12 cellular contexts compared by ENCODE assay signal in the genomic region with DNA sequence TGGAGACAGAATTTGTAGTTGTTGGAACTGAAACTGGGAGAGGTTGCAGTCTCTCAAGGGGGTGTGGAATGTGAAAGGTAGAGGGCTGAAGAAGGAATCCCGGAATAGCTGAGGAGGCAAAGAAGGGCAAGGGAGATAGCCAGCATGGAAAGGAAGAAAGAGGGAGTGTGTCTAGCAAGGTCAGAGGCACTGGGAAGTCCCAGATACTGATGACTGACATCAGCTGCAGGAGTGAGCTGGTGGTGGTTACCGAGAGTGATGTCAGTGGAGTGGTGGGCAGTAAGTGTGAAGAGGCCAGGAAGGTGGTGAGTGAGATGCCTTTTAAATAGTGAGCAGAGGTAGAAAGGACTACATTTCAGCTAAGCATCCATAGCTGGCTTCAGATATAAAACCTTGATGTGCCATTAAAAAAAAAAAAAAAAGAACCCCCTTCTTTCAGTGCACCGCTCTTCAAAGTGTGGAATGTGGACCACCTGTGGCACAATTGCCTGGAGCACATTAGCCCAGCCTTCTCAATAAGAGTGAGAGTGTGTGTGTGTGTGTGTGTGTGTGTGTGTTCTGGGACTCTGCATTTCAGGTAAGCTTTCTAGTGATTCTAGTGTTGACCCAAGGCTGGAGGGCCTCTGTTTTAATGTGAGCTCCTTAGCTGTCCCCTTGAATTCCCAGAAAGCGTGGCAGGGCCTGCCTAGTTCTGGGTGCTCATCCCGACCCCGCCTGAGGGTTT. TPM values are rescaled to one million over a fixed set of nuclear protein-coding genes. Genes with fewer than 3 reads are reported as not detected.
A peak's percentile ranks its signal among the peaks of the same experiment; 100 is the strongest.
DNase-seq lines count a peak whose midpoint lies in the region; ATAC-seq lines count a peak whose summit lies in the region.
"Had no signal": no experiment of that assay in that cellular context is flagged by ENCODE, and none has a peak within 500 bp of the region (broad histone marks: within the 10 kb centered on the region; RNA-seq: fewer than 3 reads in every experiment).

No MANE protein-coding gene starts in this region.

- no peaks in the 10 kb centered on the region for H3K4me1 ChIP-seq in CD4-positive, alpha-beta memory T cell (ENCODE audit: insufficient read depth, low read length)
- H3K4me1 ChIP-seq: Peyer's patch, right atrium auricular region had no signal

- H3K4me3 ChIP-seq in CD4-positive, alpha-beta memory T cell (ENCODE audit: low read length in 2 of 2) = no peak overlapping the region
- H3K4me3 ChIP-seq: BLaER1, Peyer's patch, right atrium auricular region had no signal

- H3K9me3 ChIP-seq in CD4-positive, alpha-beta memory T cell (ENCODE audit: control insufficient read depth in 1 of 2, low read length in 2 of 2) = no peaks in the 10 kb centered on the region
- H3K9me3 ChIP-seq: BLaER1, Peyer's patch, right atrium auricular region had no signal

- ATAC-seq in GM19351 (IDR thresholded peaks at IDR 0.05; ENCODE audit: unreplicated experiment) (peak; percentile 51), left cardiac atrium (no peak)

- H3K27ac Mint-ChIP-seq in CD4-positive, alpha-beta memory T cell = peak overlapping the region in 5 of 7 donors; percentile 21 to 87 (median 65)
- H3K27ac Mint-ChIP-seq in T-helper 2 cell treated with Interferon-gamma antibody and Interleukin-4, amounts not matched to agents 5 μg/mL and 100 μg/mL, for 36 hours = peak overlapping the region; percentile 63

- H3K36me3 Mint-ChIP-seq in CD4-positive, alpha-beta memory T cell = peaks cover 35 to 49% of the 10 kb centered on the region in 2 donors
- peaks cover 41% of the 10 kb centered on the region for H3K36me3 Mint-ChIP-seq in T-helper 2 cell treated with Interferon-gamma antibody and Interleukin-4, amounts not matched to agents 5 μg/mL and 100 μg/mL, for 36 hours (ENCODE audit: low read depth)

- CTCF ChIA-PET in CD4-positive, alpha-beta memory T cell (lab: Charles Lee; ENCODE audit: partially characterized antibody) = interaction anchor here (0.7 to 18.1 kb wide), 3 partner anchors 9 to 59 kb away, joined by 3 to 575 read pairs (median 31); partner anchors contain the start of genes PRMT7, SLC7A6 and SLC7A6OS

- no peaks in the 10 kb centered on the region for H3K27me3 Mint-ChIP-seq in CD4-positive, alpha-beta memory T cell
- no peaks in the 10 kb centered on the region for H3K27me3 Mint-ChIP-seq in T-helper 2 cell treated with Interferon-gamma antibody and Interleukin-4, amounts not matched to agents 5 μg/mL and 100 μg/mL, for 36 hours (ENCODE audit: low read depth)

- H3K27ac ChIP-seq in CD4-positive, alpha-beta memory T cell (ENCODE audit: low read depth, low read length) = no peak overlapping the region
- H3K27ac ChIP-seq: BLaER1, Peyer's patch, right atrium auricular region had no signal

- no peaks in the 10 kb centered on the region for H3K9me3 Mint-ChIP-seq in CD4-positive, alpha-beta memory T cell
- H3K9me3 Mint-ChIP-seq in T-helper 2 cell treated with Interferon-gamma antibody and Interleukin-4, amounts not matched to agents 5 μg/mL and 100 μg/mL, for 36 hours = no peaks in the 10 kb centered on the region

- peaks cover 14 to 24% (median 19%) of the 10 kb centered on the region in 4 donors for H3K4me1 Mint-ChIP-seq in CD4-positive, alpha-beta memory T cell
- peaks cover 22% of the 10 kb centered on the region for H3K4me1 Mint-ChIP-seq in T-helper 2 cell treated with Interferon-gamma antibody and Interleukin-4, amounts not matched to agents 5 μg/mL and 100 μg/mL, for 36 hours (ENCODE audit: low read depth)

- H3K4me3 Mint-ChIP-seq in CD4-positive, alpha-beta memory T cell = no peak overlapping the region
- no peak overlapping the region for H3K4me3 Mint-ChIP-seq in T-helper 2 cell treated with Interferon-gamma antibody and Interleukin-4, amounts not matched to agents 5 μg/mL and 100 μg/mL, for 36 hours

- H3K36me3 ChIP-seq in CD4-positive, alpha-beta memory T cell (ENCODE audit: insufficient read depth, low read length) = peaks cover 25% of the 10 kb centered on the region

- no peaks in the 10 kb centered on the region for H3K27me3 ChIP-seq in CD4-positive, alpha-beta memory T cell (ENCODE audit: insufficient read depth, low read length)
- H3K27me3 ChIP-seq: BLaER1, Peyer's patch, right atrium auricular region had no signal

- DNase-seq in CD4-positive, alpha-beta memory T cell = no peak
- peak; percentile 76 for DNase-seq in T-helper 2 cell treated with Interferon-gamma antibody and Interleukin-4, amounts not matched to agents 5 μg/mL and 100 μg/mL, for 36 hours (ENCODE audit: low spot score)
- DNase-seq in kidney tubule cell (ENCODE audit: low spot score) = peak; percentile 67
- DNase-seq in left cardiac atrium = no peak
- DNase-seq in inferior parietal cortex (ENCODE audit: extremely low spot score) = no peak
- no peak for DNase-seq in SW480 (ENCODE audit: low spot score)
- DNase-seq in NCI-H748 treated with DMSO at 0.1 percent for 48 hours (lab: John Stamatoyannopoulos, UW) = no peak
- DNase-seq: NCI-H1417 treated with DMSO at 0.1 percent for 48 hours, Peyer's patch had no signal

- POLR2A ChIA-PET in CD4-positive, alpha-beta memory T cell (lab: Charles Lee; ENCODE audit: partially characterized antibody) = interaction anchor here (1.1 kb wide), 1 partner anchor 9 kb away, joined by 3 read pairs; the partner anchor contains the start of genes PRMT7 and SLC7A6OS

- intact Hi-C loops in CD4-positive, alpha-beta memory T cell (cut with micrococcal nuclease) = no loop called here
- intact Hi-C loops in left cardiac atrium (cut with DNase I) = no loop called here

RNA-seq across cellular contexts. Expression of gene PRMT7, which starts 8.5 kb away (rescaled TPM):
- total RNA-seq in CD4-positive, alpha-beta memory T cell = 100 to 1,000 TPM in 1 of 2 experiments, 10 to 100 TPM in 1; 98.4 to 104 TPM
- 10 to 100 TPM; 28.3 to 30.6 TPM for polyA plus RNA-seq in CD4-positive, alpha-beta memory T cell
- 10 to 100 TPM; 24.3 to 24.9 TPM for total RNA-seq in left cardiac atrium

RNA-seq across cellular contexts. Expression of gene SLC7A6OS, which starts 8.6 kb away (rescaled TPM):
- 10 to 100 TPM; 51.9 to 55.8 TPM for total RNA-seq in CD4-positive, alpha-beta memory T cell
- polyA plus RNA-seq in CD4-positive, alpha-beta memory T cell = 10 to 100 TPM; 22.4 to 25.2 TPM
- total RNA-seq in left cardiac atrium = 10 to 100 TPM; 10.2 to 10.7 TPM

RNA-seq across cellular contexts. Expression of gene SLC7A6, which starts 55.0 kb away (rescaled TPM):
- 100 to 1,000 TPM; 190 to 194 TPM for total RNA-seq in CD4-positive, alpha-beta memory T cell
- polyA plus RNA-seq in CD4-positive, alpha-beta memory T cell = 10 to 100 TPM; 14.4 to 21.1 TPM
- 10 to 100 TPM; 33.0 to 51.6 TPM for total RNA-seq in left cardiac atrium

Comparison
In these comparisons a context has a peak if more than half of its experiments do, and no peak if none do; other contexts are left out.
1. DNase-seq: peak in T-helper 2 cell treated with Interferon-gamma antibody and Interleukin-4, amounts not matched to agents 5 μg/mL and 100 μg/mL, for 36 hours (single experiment) and kidney tubule cell (single experiment); none in CD4-positive, alpha-beta memory T cell (0 of 5), left cardiac atrium (single experiment), inferior parietal cortex (single experiment), SW480 (single experiment) and NCI-H748 treated with DMSO at 0.1 percent for 48 hours (single experiment).
2. RNA of gene SLC7A6OS, which starts 8.6 kb away (total RNA-seq): 51.9 to 55.8 TPM in CD4-positive, alpha-beta memory T cell; 10.2 to 10.7 TPM in left cardiac atrium; every median in the first group is over 4 times any median in the second.